In the genomic region with DNA sequence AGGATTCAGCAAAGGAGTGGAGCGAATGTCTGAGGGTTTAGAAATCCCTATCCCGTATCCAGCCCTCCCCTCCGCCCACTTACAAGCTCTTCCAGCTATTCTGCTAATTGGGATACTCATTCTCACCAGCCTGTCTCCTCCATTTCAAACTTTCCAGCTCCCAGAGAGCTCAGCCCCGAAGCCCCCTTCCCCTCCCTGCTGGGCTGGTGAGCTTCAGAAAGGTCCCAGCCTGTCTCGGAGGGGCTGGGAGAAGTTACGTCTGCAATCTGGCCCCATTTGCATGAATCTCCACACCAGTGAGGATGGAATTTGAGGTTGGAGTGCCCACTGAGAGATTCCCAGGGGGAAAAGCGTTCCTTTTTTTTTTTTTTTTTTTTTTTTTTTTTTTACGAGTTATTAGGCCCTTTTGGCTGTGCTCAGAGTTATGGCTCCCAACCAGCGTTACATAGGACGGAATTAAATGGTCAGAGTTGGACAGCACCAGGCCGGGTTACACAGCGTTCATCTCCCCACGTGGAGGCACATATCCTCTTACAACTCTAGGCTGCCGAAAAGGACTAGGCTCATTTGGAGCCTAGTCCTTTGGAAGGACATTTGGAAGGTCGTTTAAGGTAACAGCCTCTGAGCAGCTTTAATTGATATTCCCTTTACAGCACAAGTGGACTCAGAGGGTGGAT, we compare ENCODE assay signal across 26 cellular contexts. TPM values are rescaled to one million over a fixed set of nuclear protein-coding genes. Genes with fewer than 3 reads are reported as not detected.
DNase-seq lines count a peak whose midpoint lies in the region; ATAC-seq and TF ChIP-seq lines count a peak whose summit lies in the region.
"Had no signal": no experiment of that assay in that cellular context is flagged by ENCODE, and none has a peak within 500 bp of the region (broad histone marks: within the 10 kb centered on the region; RNA-seq: fewer than 3 reads in every experiment).

No MANE protein-coding gene starts in this region.

- ATAC-seq in right cardiac atrium (peak; percentile 79), aorta (ENCODE audit: low FRiP score) (peak; percentile 73)
- ATAC-seq: HCT116 had no signal

- H3K36me3 ChIP-seq in sigmoid colon (no peaks in the 10 kb centered on the region), aorta (ENCODE audit: control insufficient read depth in 1 of 2, insufficient read depth in 2 of 2, low read length in 1 of 2) (no peaks in the 10 kb centered on the region), osteoblast (ENCODE audit: insufficient read depth, low read length) (no peaks in the 10 kb centered on the region)
- H3K36me3 ChIP-seq: esophagus muscularis mucosa, neutrophil, thoracic aorta had no signal

- H3K27me3 Mint-ChIP-seq in chondrocyte (ENCODE audit: low read depth) = peaks cover 48% of the 10 kb centered on the region
- H3K27me3 Mint-ChIP-seq in activated CD4-positive, alpha-beta T cell treated with anti-CD3 and anti-CD28 coated beads, Interleukin-2, amount 10 ng/mL, durations not matched to agents 24 days and 14 days = peaks cover 31% of the 10 kb centered on the region

- H3K9me3 ChIP-seq in right cardiac atrium (ENCODE audit: control insufficient read depth, low read length) = no peaks in the 10 kb centered on the region
- no peaks in the 10 kb centered on the region for H3K9me3 ChIP-seq in sigmoid colon
- H3K9me3 ChIP-seq in aorta (ENCODE audit: control insufficient read depth, low read length) = no peaks in the 10 kb centered on the region
- H3K9me3 ChIP-seq in osteoblast (ENCODE audit: low read depth, low read length) = no peaks in the 10 kb centered on the region
- H3K9me3 ChIP-seq: neutrophil, thoracic aorta had no signal

- no peak for TF ChIP-seq EP300 in sigmoid colon (IDR thresholded peaks at IDR 0.05)

- H3K27ac ChIP-seq in right cardiac atrium (ENCODE audit: low read length) = peak overlapping the region; percentile 39
- peak overlapping the region; percentile 42 to 57 (median 50) for H3K27ac ChIP-seq in sigmoid colon
- H3K27ac ChIP-seq in aorta (ENCODE audit: low read depth in 1 of 2, low read length in 2 of 2) = no peak overlapping the region
- H3K27ac ChIP-seq in osteoblast (ENCODE audit: low read depth, low read length) = no peak overlapping the region
- H3K27ac ChIP-seq: neutrophil, psoas muscle, thoracic aorta had no signal

- H3K4me1 ChIP-seq in right cardiac atrium (ENCODE audit: control insufficient read depth, insufficient read depth, low read length) (peaks cover 1% of the 10 kb centered on the region), sigmoid colon (no peaks in the 10 kb centered on the region), aorta (ENCODE audit: control insufficient read depth in 1 of 2, insufficient read depth in 2 of 2, low read length in 2 of 2) (no peaks in the 10 kb centered on the region), osteoblast (ENCODE audit: insufficient read depth, low read length) (no peaks in the 10 kb centered on the region)
- H3K4me1 ChIP-seq: psoas muscle had no signal

- peaks cover 15% of the 10 kb centered on the region for H3K9me3 Mint-ChIP-seq in chondrocyte (ENCODE audit: low read depth)
- H3K9me3 Mint-ChIP-seq in activated CD4-positive, alpha-beta T cell treated with anti-CD3 and anti-CD28 coated beads, Interleukin-2, amount 10 ng/mL, durations not matched to agents 24 days and 14 days = peaks cover 4% of the 10 kb centered on the region
- H3K9me3 Mint-ChIP-seq: CD4-positive, alpha-beta T cell had no signal

- 43% methylated on average over 15 of the region's 15 CpGs for WGBS in right cardiac atrium
- WGBS in sigmoid colon, 2 donors = 73 to 76% methylated on average over 15 of the region's 15 CpGs
- WGBS in aorta, 2 donors = 35 to 52% methylated on average over 15 of the region's 15 CpGs

- H3K4me3 ChIP-seq in right cardiac atrium (ENCODE audit: low read length) = no peak overlapping the region
- H3K4me3 ChIP-seq in sigmoid colon = no peak overlapping the region
- H3K4me3 ChIP-seq in aorta (ENCODE audit: low read length in 2 of 2) = no peak overlapping the region
- H3K4me3 ChIP-seq in osteoblast (ENCODE audit: insufficient read depth, low read length) = no peak overlapping the region
- H3K4me3 ChIP-seq: esophagus muscularis mucosa, psoas muscle, smooth muscle cell, thoracic aorta had no signal

- no peaks in the 10 kb centered on the region for H3K36me3 Mint-ChIP-seq in chondrocyte (ENCODE audit: low read depth)
- no peaks in the 10 kb centered on the region for H3K36me3 Mint-ChIP-seq in activated CD4-positive, alpha-beta T cell treated with anti-CD3 and anti-CD28 coated beads, Interleukin-2, amount 10 ng/mL, durations not matched to agents 24 days and 14 days (ENCODE audit: low read depth)

- H3K4me3 Mint-ChIP-seq in chondrocyte (ENCODE audit: unreplicated experiment) = no peak overlapping the region
- no peak overlapping the region for H3K4me3 Mint-ChIP-seq in activated CD4-positive, alpha-beta T cell treated with anti-CD3 and anti-CD28 coated beads, Interleukin-2, amount 10 ng/mL, durations not matched to agents 24 days and 14 days
- H3K4me3 Mint-ChIP-seq: activated T-cell treated with anti-CD3 and anti-CD28 coated beads, Interleukin-2, amount 50 U/mL, for 24 hours; CD4-positive, alpha-beta T cell had no signal

- no peak for TF ChIP-seq CTCF in chondrocyte (IDR thresholded peaks at IDR 0.05)
- no peak for TF ChIP-seq CTCF in sigmoid colon (IDR thresholded peaks at IDR 0.05)
- TF ChIP-seq CTCF in osteoblast (IDR thresholded peaks at IDR 0.05; ENCODE audit: extremely low read depth, low read depth, low read length) = no peak

- no peak overlapping the region for H2AFZ ChIP-seq in osteoblast (ENCODE audit: low read length)

- H3K79me2 ChIP-seq in osteoblast (ENCODE audit: insufficient read depth, low read length) = no peaks in the 10 kb centered on the region

- no peaks in the 10 kb centered on the region for H4K20me1 ChIP-seq in osteoblast (ENCODE audit: insufficient read depth, low read length)

- intact Hi-C loops in right cardiac atrium (cut with DNase I) (no loop called here), sigmoid colon (cut with DNase I) (no loop called here), aorta (cut with DNase I) (no loop called here)
- intact Hi-C loops in activated CD4-positive, alpha-beta T cell treated with anti-CD3 and anti-CD28 coated beads, Interleukin-2, amount 10 ng/mL, durations not matched to agents 24 days and 14 days (cut with micrococcal nuclease) = no loop called here

- H3K4me2 ChIP-seq in osteoblast (ENCODE audit: insufficient read depth, low read length) = no peak overlapping the region
- H3K4me2 ChIP-seq: smooth muscle cell had no signal

- DNase-seq in chondrocyte (ENCODE audit: low spot score) (peak; percentile 18), right cardiac atrium (peak in 2 of 3 donors; percentile 57 to 77), sigmoid colon (peak; percentile 78), aorta (peak in 1 of 2 donors; percentile 51), NCI-H2107 treated with DMSO at 0.1 percent for 48 hours (lab: John Stamatoyannopoulos, UW; ENCODE audit: unreplicated experiment) (no peak), osteoblast (ENCODE audit: insufficient read length, low spot score, missing footprints) (no peak)
- no peak for DNase-seq in activated CD4-positive, alpha-beta T cell treated with anti-CD3 and anti-CD28 coated beads, Interleukin-2, amount 10 ng/mL, durations not matched to agents 24 days and 14 days
- DNase-seq: activated CD4-positive, alpha-beta T cell treated with anti-CD3 and anti-CD28 coated beads for 1 hour; activated gamma-delta T cell treated with Interleukin-2 at 50 U/mL for 16 hours; activated T-cell treated with anti-CD3 and anti-CD28 coated beads, Interleukin-2, amount 50 U/mL, for 24 hours; CD4-positive, alpha-beta T cell; effector memory CD4-positive, alpha-beta T cell; NCI-H1092 treated with DMSO at 0.1 percent for 48 hours; NCI-H2029 treated with DMSO at 0.1 percent for 48 hours; NCI-H446 treated with DMSO at 0.1 percent for 48 hours; psoas muscle; SHP77 treated with DMSO at 0.1 percent for 48 hours; stimulated activated CD4-positive, alpha-beta T cell treated with anti-CD3 and anti-CD28 coated beads, Interleukin-2, amount 100 ng/mL, for 24 hours; T-helper 1 cell had no signal

- no peaks in the 10 kb centered on the region for H3K4me1 Mint-ChIP-seq in chondrocyte (ENCODE audit: low read depth)
- H3K4me1 Mint-ChIP-seq in activated CD4-positive, alpha-beta T cell treated with anti-CD3 and anti-CD28 coated beads, Interleukin-2, amount 10 ng/mL, durations not matched to agents 24 days and 14 days = peaks cover 7% of the 10 kb centered on the region

- H3K27me3 ChIP-seq in right cardiac atrium (ENCODE audit: control insufficient read depth, insufficient read depth) (no peaks in the 10 kb centered on the region), sigmoid colon (no peaks in the 10 kb centered on the region), aorta (ENCODE audit: control insufficient read depth in 1 of 2, insufficient read depth in 2 of 2, low read length in 1 of 2) (no peaks in the 10 kb centered on the region), osteoblast (ENCODE audit: insufficient read depth, low read length) (peaks cover 4% of the 10 kb centered on the region)

- no peak for TF ChIP-seq POLR2A in sigmoid colon (IDR thresholded peaks at IDR 0.05)

- no peak overlapping the region for H3K27ac Mint-ChIP-seq in chondrocyte (ENCODE audit: unreplicated experiment)
- H3K27ac Mint-ChIP-seq in activated CD4-positive, alpha-beta T cell treated with anti-CD3 and anti-CD28 coated beads, Interleukin-2, amount 10 ng/mL, durations not matched to agents 24 days and 14 days = no peak overlapping the region
- H3K27ac Mint-ChIP-seq: activated T-cell treated with anti-CD3 and anti-CD28 coated beads, Interleukin-2, amount 50 U/mL, for 24 hours; CD4-positive, alpha-beta T cell had no signal

RNA-seq across cellular contexts. Expression of gene FGD5, which starts 34.7 kb away (rescaled TPM):
- total RNA-seq in chondrocyte = 0.22 to 0.46 TPM (median 0.28 TPM) in 3 replicates
- total RNA-seq in right cardiac atrium = 10 to 100 TPM; 17.1 to 30.5 (median 21.2) TPM
- 8.6 TPM for polyA plus RNA-seq in right cardiac atrium
- 10 to 100 TPM in 1 of 4 donors, 1 to 10 TPM in 3; 6.4 to 18.6 (median 7.6) TPM for total RNA-seq in sigmoid colon
- polyA plus RNA-seq in sigmoid colon = 1 to 10 TPM; 2.1 to 5.5 (median 3.6) TPM
- total RNA-seq in aorta = 10 to 100 TPM; 36.2 to 61.6 TPM
- 1 to 10 TPM; 2.5 to 3.8 TPM for polyA plus RNA-seq in aorta
- total RNA-seq in activated CD4-positive, alpha-beta T cell treated with anti-CD3 and anti-CD28 coated beads, Interleukin-2, amount 10 ng/mL, durations not matched to agents 24 days and 14 days = 0.14 TPM in 1 of 2 replicates, not detected in the other
- under 0.01 TPM in 2 replicates for total RNA-seq in osteoblast
- total RNA-seq: CD4-positive, alpha-beta T cell; myocyte had no signal
- polyA plus RNA-seq: keratinocyte had no signal

Comparison
In these comparisons a context has a peak if more than half of its experiments do, and no peak if none do; other contexts are left out.
1. DNase-seq: peak in chondrocyte (single experiment), right cardiac atrium (2 of 3) and sigmoid colon (single experiment); none in NCI-H2107 treated with DMSO at 0.1 percent for 48 hours (single experiment), activated CD4-positive, alpha-beta T cell treated with anti-CD3 and anti-CD28 coated beads, Interleukin-2, amount 10 ng/mL, durations not matched to agents 24 days and 14 days (single experiment) and osteoblast (single experiment).
2. H3K27ac ChIP-seq: peak in right cardiac atrium (single experiment) and sigmoid colon (4 of 4); none in aorta (0 of 2) and osteoblast (single experiment).